31 cellular contexts compared by ENCODE assay signal in genomic region chr19:16021796-16022195, GRCh38.
"Had no signal": no experiment of that assay in that cellular context is flagged by ENCODE, and none has a peak within 500 bp of the region (broad histone marks: within the 10 kb centered on the region; RNA-seq: fewer than 3 reads in every experiment).

No MANE protein-coding gene starts in this region.

- H3K4me1 ChIP-seq: left lung, lower lobe of right lung, neural progenitor cell, prostate gland, spleen, suprapubic skin, tibial artery, uterus had no signal

- H3K27me3 ChIP-seq: left lung, neural progenitor cell, neutrophil, ovary, uterus had no signal

- H3K4me1 Mint-ChIP-seq: immature natural killer cell; mesothelial cell of epicardium; naive B cell; natural killer cell; nephron progenitor cell; neural progenitor cell; stimulated activated effector memory CD8-positive, alpha-beta T cell treated with anti-CD3 and anti-CD28 coated beads, Interleukin-12 subunit alpha, Interleukin-12 subunit beta, amount 100 ng/mL, for 72 hours had no signal

- H3K36me3 Mint-ChIP-seq: immature natural killer cell; mesothelial cell of epicardium; naive B cell; natural killer cell; neural progenitor cell; stimulated activated effector memory CD8-positive, alpha-beta T cell treated with anti-CD3 and anti-CD28 coated beads, Interleukin-12 subunit alpha, Interleukin-12 subunit beta, amount 100 ng/mL, for 72 hours had no signal

- DNase-seq: hypothalamus; immature natural killer cell; kidney; left colon; left lung; lower lobe of right lung; mammary epithelial cell; mesenchymal stem cell; naive B cell; natural killer cell; nephron progenitor cell; occipital lobe; ovary; retina; right cardiac atrium; small intestine; spleen; stimulated activated CD4-positive, alpha-beta T cell treated with anti-CD3 and anti-CD28 coated beads, Interleukin-4, amount 100 ng/mL, for 24 hours; stimulated activated naive CD4-positive, alpha-beta T cell; trophoblast cell; uterus had no signal

- H3K9me3 Mint-ChIP-seq: immature natural killer cell; naive B cell; natural killer cell; neural progenitor cell; stimulated activated effector memory CD8-positive, alpha-beta T cell treated with anti-CD3 and anti-CD28 coated beads, Interleukin-12 subunit alpha, Interleukin-12 subunit beta, amount 100 ng/mL, for 72 hours; stimulated activated naive CD8-positive, alpha-beta T cell treated with anti-CD3 and anti-CD28 coated beads, Interleukin-15, Interleukin-2, amounts not matched to agents 100 ng/mL and 50 ng/mL, for 24 hours had no signal

- H3K4me3 ChIP-seq: left lung, lower lobe of right lung, neural progenitor cell, ovary, prostate gland, spleen, suprapubic skin, thoracic aorta, tibial artery, uterus had no signal

- H3K27me3 Mint-ChIP-seq: stimulated activated naive CD8-positive, alpha-beta T cell treated with anti-CD3 and anti-CD28 coated beads, Interleukin-15, Interleukin-2, amounts not matched to agents 100 ng/mL and 50 ng/mL, for 24 hours had no signal

- H3K27ac ChIP-seq: left lung, lower lobe of right lung, neural progenitor cell, neutrophil, ovary, prostate gland, spleen, suprapubic skin, thoracic aorta, tibial artery, uterus had no signal

- H3K36me3 ChIP-seq: left lung, lower lobe of right lung, neural progenitor cell, neutrophil, ovary, prostate gland, spleen, suprapubic skin, thoracic aorta, tibial artery, uterus had no signal

- ATAC-seq: left colon; left lung; lower lobe of right lung; natural killer cell; right cardiac atrium; sciatic nerve; stimulated activated effector memory CD8-positive, alpha-beta T cell treated with anti-CD3 and anti-CD28 coated beads, Interleukin-12 subunit alpha, Interleukin-12 subunit beta, amount 100 ng/mL, for 72 hours had no signal

- H3K4me3 Mint-ChIP-seq: immature natural killer cell; mesothelial cell of epicardium; naive B cell; natural killer cell; nephron progenitor cell; neural progenitor cell; stimulated activated effector memory CD8-positive, alpha-beta T cell treated with anti-CD3 and anti-CD28 coated beads, Interleukin-12 subunit alpha, Interleukin-12 subunit beta, amount 100 ng/mL, for 72 hours; stimulated activated naive CD8-positive, alpha-beta T cell treated with anti-CD3 and anti-CD28 coated beads, Interleukin-15, Interleukin-2, amounts not matched to agents 100 ng/mL and 50 ng/mL, for 24 hours had no signal

- H3K9me3 ChIP-seq: left lung, lower lobe of right lung, neutrophil, ovary, prostate gland, spleen, suprapubic skin, thoracic aorta, tibial artery, uterus had no signal

- H3K27ac Mint-ChIP-seq: immature natural killer cell; mesothelial cell of epicardium; naive B cell; natural killer cell; nephron progenitor cell; neural progenitor cell; stimulated activated effector memory CD8-positive, alpha-beta T cell treated with anti-CD3 and anti-CD28 coated beads, Interleukin-12 subunit alpha, Interleukin-12 subunit beta, amount 100 ng/mL, for 72 hours; stimulated activated naive CD8-positive, alpha-beta T cell treated with anti-CD3 and anti-CD28 coated beads, Interleukin-15, Interleukin-2, amounts not matched to agents 100 ng/mL and 50 ng/mL, for 24 hours had no signal
